8 cellular contexts compared by ENCODE assay signal in genomic region chr2:54673501-54673998, GRCh38. TPM values are rescaled to one million over a fixed set of nuclear protein-coding genes. Genes with fewer than 3 reads are reported as not detected.
DNase-seq lines count a peak whose midpoint lies in the region; ATAC-seq and TF ChIP-seq lines count a peak whose summit lies in the region.

No MANE protein-coding gene starts in this region.

- peaks cover 21% of the 10 kb centered on the region for H3K36me3 ChIP-seq in brain microvascular endothelial cell (replicated peaks)

- H3K4me3 Mint-ChIP-seq in T-cell = peak overlapping the region in 1 of 3 donors; percentile 22
- peak overlapping the region; percentile 5 for H3K4me3 Mint-ChIP-seq in neural crest cell

- peak in 26 of 34 experiments; percentile 8 to 45 (median 16) for DNase-seq in T-cell
- DNase-seq in epithelial cell of prostate (ENCODE audit: low read depth, low spot score) = peak; percentile 57
- no peak for DNase-seq in neural crest cell (ENCODE audit: low read depth, low spot score)
- DNase-seq in brain microvascular endothelial cell = no peak
- DNase-seq in NCI-H82 (lab: John Stamatoyannopoulos, UW) = no peak
- DNase-seq in amniotic stem cell (lab: John Stamatoyannopoulos, UW) = no peak

- no peaks in the 10 kb centered on the region for H3K27me3 ChIP-seq in brain microvascular endothelial cell (replicated peaks)

- TF ChIP-seq CTCF in neural crest cell (conservative IDR thresholded peaks at IDR 0.05) (no peak), brain microvascular endothelial cell (IDR thresholded peaks at IDR 0.05; ENCODE audit: low read depth, low read length, missing control alignments) (no peak)

- H3K27ac ChIP-seq in epithelial cell of prostate (peak overlapping the region; percentile 85), brain microvascular endothelial cell (no peak overlapping the region)

- H3K36me3 Mint-ChIP-seq in T-cell (peaks cover 18% of the 10 kb centered on the region), neural crest cell (ENCODE audit: low read depth) (peaks cover 16% of the 10 kb centered on the region)

- in situ Hi-C loops in brain microvascular endothelial cell (cut with HindIII; ENCODE audit: low pct_ligation_motif_present, low sequenced_read_pairs) = no loop called here

- H3K4me1 Mint-ChIP-seq in T-cell (peaks cover 18 to 22% (median 18%) of the 10 kb centered on the region in 3 donors), neural crest cell (peaks cover 21% of the 10 kb centered on the region)

- no peaks in the 10 kb centered on the region for H3K27me3 Mint-ChIP-seq in T-cell
- no peaks in the 10 kb centered on the region for H3K27me3 Mint-ChIP-seq in neural crest cell (ENCODE audit: low read depth)

- H3K27ac Mint-ChIP-seq in T-cell (no peak overlapping the region), neural crest cell (ENCODE audit: unreplicated experiment) (no peak overlapping the region)

- H3K4me3 ChIP-seq in GM08714 (ENCODE audit: low read length) (peak overlapping the region; percentile 27; the same call in 1 of the 2 replicates), brain microvascular endothelial cell (ENCODE audit: low read depth, low read length) (no peak overlapping the region)

- POLR2A ChIA-PET in T-cell (lab: Charles Lee) = interaction anchor here in 1 of 2 donors (0.6 kb wide), 1 partner anchor 175 kb away, joined by 3 read pairs; no protein-coding TSS in a partner anchor

- ATAC-seq in HG02759 (IDR thresholded peaks at IDR 0.05; ENCODE audit: unreplicated experiment) (peak; percentile 64), T-cell (replicated peaks in 1 of 4) (peak; percentile 62 to 77 (median 72))

- H3K9me3 Mint-ChIP-seq in T-cell (no peaks in the 10 kb centered on the region), neural crest cell (no peaks in the 10 kb centered on the region)

- CTCF ChIA-PET in T-cell (lab: Charles Lee) = interaction anchor here in 1 of 2 donors (0.9 to 1.8 kb wide), 2 partner anchors 10 to 31 kb away, joined by 3 to 5 read pairs; no protein-coding TSS in a partner anchor

RNA-seq across cellular contexts. Expression of gene EML6, which starts 49.9 kb away (rescaled TPM):
- total RNA-seq in T-cell (1 to 10 TPM; 1.3 to 2.6 (median 1.8) TPM), neural crest cell (7.4 and 8.1 TPM in 2 replicates)

Comparison
In these comparisons a context has a peak if more than half of its experiments do, and no peak if none do; other contexts are left out.
1. DNase-seq: peak in T-cell (26 of 34) and epithelial cell of prostate (single experiment); none in neural crest cell (single experiment), brain microvascular endothelial cell (single experiment), NCI-H82 (single experiment) and amniotic stem cell (single experiment).